ENCODE assay signal across 12 cellular contexts in genomic region chr16:57808589-57808988, GRCh38. TPM values are rescaled to one million over a fixed set of nuclear protein-coding genes. Genes with fewer than 3 reads are reported as not detected.
A peak's percentile ranks its signal among the peaks of the same experiment; 100 is the strongest.
DNase-seq lines count a peak whose midpoint lies in the region; ATAC-seq and TF ChIP-seq lines count a peak whose summit lies in the region.
"Had no signal": no experiment of that assay in that cellular context is flagged by ENCODE, and none has a peak within 500 bp of the region (broad histone marks: within the 10 kb centered on the region; RNA-seq: fewer than 3 reads in every experiment).

No MANE protein-coding gene starts in this region.

- no peaks in the 10 kb centered on the region for H3K36me3 ChIP-seq in left ventricle myocardium inferior
- H3K36me3 ChIP-seq in body of pancreas (replicated peaks in 1 of 2; ENCODE audit: insufficient read depth in 1 of 2, low read depth in 2 of 2) = no peaks in the 10 kb centered on the region
- no peaks in the 10 kb centered on the region for H3K36me3 ChIP-seq in muscle layer of duodenum (ENCODE audit: control insufficient read depth in 1 of 2, insufficient read depth in 2 of 2, low read length in 2 of 2)
- H3K36me3 ChIP-seq in uterus = no peaks in the 10 kb centered on the region
- H3K36me3 ChIP-seq: MG63, spleen had no signal

- H3K27ac ChIP-seq in left ventricle myocardium inferior (replicated peaks) = no peak overlapping the region
- H3K27ac ChIP-seq in body of pancreas = peak overlapping the region in 3 of 4 donors; percentile 86 to 96 (median 93)
- no peak overlapping the region for H3K27ac ChIP-seq in muscle layer of duodenum (ENCODE audit: low read length)
- H3K27ac ChIP-seq in uterus = peak overlapping the region; percentile 54 to 56

- H3K9me3 ChIP-seq in left ventricle myocardium inferior (replicated peaks) (no peaks in the 10 kb centered on the region), body of pancreas (no peaks in the 10 kb centered on the region), muscle layer of duodenum (ENCODE audit: control insufficient read depth in 1 of 2, low read length in 2 of 2) (no peaks in the 10 kb centered on the region), uterus (no peaks in the 10 kb centered on the region)
- H3K9me3 ChIP-seq: MG63, spleen had no signal

- TF ChIP-seq CTCF in left ventricle myocardium inferior (IDR thresholded peaks at IDR 0.05; ENCODE audit: borderline replicate concordance) (no peak), body of pancreas (IDR thresholded peaks at IDR 0.05) (no peak), uterus (IDR thresholded peaks at IDR 0.05) (no peak)

- DNase-seq in left ventricle myocardium inferior (no peak), left ventricle myocardium superior (no peak), body of pancreas (no peak), uterus (no peak), NAMALWA (ENCODE audit: low spot score) (no peak), NOMO-1 (lab: John Stamatoyannopoulos, UW; ENCODE audit: unreplicated experiment in 2 of 2) (no peak)
- DNase-seq: activated B cell treated with CpG ODN at 0.5 μM for 24 hours; NK-92 treated with Interleukin-12 subunit alpha and Interleukin-12 subunit beta, amount 100 ng/mL, for 24 hours had no signal

- WGBS in body of pancreas, 2 donors = 0% methylated on average over 1 of the region's 1 CpG

- no peak for TF ChIP-seq POLR2A in body of pancreas (IDR thresholded peaks at IDR 0.05)
- TF ChIP-seq POLR2A in uterus (IDR thresholded peaks at IDR 0.05) = no peak

- H3K4me3 ChIP-seq in left ventricle myocardium inferior = peak overlapping the region; percentile 44
- H3K4me3 ChIP-seq in body of pancreas = no peak overlapping the region
- peak overlapping the region; percentile 3 to 40 for H3K4me3 ChIP-seq in muscle layer of duodenum (ENCODE audit: low read depth in 1 of 2, low read length in 2 of 2)
- peak overlapping the region in 1 of 2 donors; percentile 2 for H3K4me3 ChIP-seq in uterus
- H3K4me3 ChIP-seq: MG63 had no signal

- H3K4me1 ChIP-seq in left ventricle myocardium inferior (peaks cover 59% of the 10 kb centered on the region), body of pancreas (peaks cover 55% of the 10 kb centered on the region), muscle layer of duodenum (ENCODE audit: control insufficient read depth in 1 of 2, insufficient read depth in 2 of 2, low read length in 2 of 2) (peaks cover 0 to 21% of the 10 kb centered on the region in 2 donors), uterus (no peaks in the 10 kb centered on the region)

- ATAC-seq in left ventricle myocardium superior = no peak
- no peak for ATAC-seq in body of pancreas
- ATAC-seq in HG02840 (IDR thresholded peaks at IDR 0.05; ENCODE audit: low FRiP score, unreplicated experiment) = no peak

- no peaks in the 10 kb centered on the region for H3K27me3 ChIP-seq in left ventricle myocardium inferior (ENCODE audit: low read depth)
- H3K27me3 ChIP-seq in body of pancreas = no peaks in the 10 kb centered on the region
- no peaks in the 10 kb centered on the region for H3K27me3 ChIP-seq in muscle layer of duodenum (ENCODE audit: low read depth, low read length)
- H3K27me3 ChIP-seq in uterus = no peaks in the 10 kb centered on the region
- H3K27me3 ChIP-seq: MG63 had no signal

- intact Hi-C loops in left ventricle myocardium inferior (cut with micrococcal nuclease) = no loop called here
- intact Hi-C loops in left ventricle myocardium superior (cut with micrococcal nuclease) = no loop called here
- intact Hi-C loops in body of pancreas (cut with DNase I) = no loop called here
- intact Hi-C loops in uterus (cut with DNase I; ENCODE audit: low total_unique reads) = no loop called here

RNA-seq across cellular contexts. Expression of gene KIFC3, which starts 6.3 kb away (rescaled TPM):
- total RNA-seq in left ventricle myocardium inferior (63.5 TPM), left ventricle myocardium superior (52.6 TPM), body of pancreas (100 to 1,000 TPM; 120 to 205 TPM), uterus (10 to 100 TPM in 2 of 4 donors, 1 to 10 TPM in 2; 3.2 to 44.2 (median 17.4) TPM)

Comparison
In these comparisons a context has a peak if more than half of its experiments do, and no peak if none do; other contexts are left out.
1. H3K27ac ChIP-seq: peak in body of pancreas (3 of 4) and uterus (2 of 2); none in left ventricle myocardium inferior (single experiment) and muscle layer of duodenum (single experiment).
2. H3K4me3 ChIP-seq: peak in left ventricle myocardium inferior (single experiment) and muscle layer of duodenum (2 of 2); none in body of pancreas (0 of 2).